ENCODE assay signal across 18 cellular contexts in the genomic region with DNA sequence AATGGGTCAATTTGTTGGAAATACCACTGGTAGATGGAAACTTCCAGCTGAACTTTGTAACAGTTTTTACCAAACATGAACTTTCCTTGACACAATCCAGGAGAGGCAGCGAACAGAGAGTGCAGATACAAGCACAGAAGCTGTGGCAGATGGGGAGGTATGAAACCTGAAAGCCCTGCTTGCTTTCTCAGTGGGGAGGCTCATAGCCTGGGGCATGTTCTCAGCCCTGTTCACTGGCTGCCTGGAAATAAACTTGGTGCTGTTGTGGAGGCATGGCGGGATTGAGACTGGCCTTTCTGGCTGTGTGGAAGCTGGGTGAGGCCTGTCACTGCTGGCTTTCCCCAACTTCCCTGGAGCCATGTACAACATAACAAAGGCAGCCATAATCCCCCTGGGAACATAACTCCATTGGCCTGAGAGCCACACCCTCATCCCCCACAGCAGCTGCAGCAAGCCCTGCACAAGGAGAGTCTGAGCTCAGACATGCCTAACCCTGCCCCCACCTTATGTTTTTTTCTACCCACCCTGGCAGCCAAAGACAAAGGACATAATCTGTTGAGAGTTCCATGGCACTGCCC.
DNase-seq lines count a peak whose midpoint lies in the region; FAIRE-seq and TF ChIP-seq lines count a peak whose summit lies in the region.
"Had no signal": no experiment of that assay in that cellular context is flagged by ENCODE, and none has a peak within 500 bp of the region (broad histone marks: within the 10 kb centered on the region; RNA-seq: fewer than 3 reads in every experiment).

No MANE protein-coding gene starts in this region.

- peaks cover 2% of the 10 kb centered on the region for H3K36me3 Mint-ChIP-seq in neural progenitor cell
- H3K36me3 Mint-ChIP-seq: CD8-positive, alpha-beta memory T cell; IgD-negative memory B cell had no signal

- H3K27ac ChIP-seq in SK-N-MC (no peak overlapping the region), neural progenitor cell (no peak overlapping the region)
- H3K27ac ChIP-seq: 22Rv1, BLaER1 had no signal

- H3K27me3 ChIP-seq in neural progenitor cell: no peaks in the 10 kb centered on the region
- H3K27me3 ChIP-seq: BLaER1 had no signal

- no peaks in the 10 kb centered on the region for H3K79me2 ChIP-seq in neural progenitor cell (ENCODE audit: low read depth)

- peaks cover 26% of the 10 kb centered on the region for H3K9me3 Mint-ChIP-seq in neural progenitor cell

- H3K9ac ChIP-seq in SK-N-MC (ENCODE audit: insufficient read length): no peak overlapping the region
- H3K9ac ChIP-seq in neural progenitor cell: no peak overlapping the region
- H3K9ac ChIP-seq: BLaER1 had no signal

- no peak for FAIRE-seq in GM12891 (lab: Jason Lieb, UNC)

- no peak overlapping the region for H3K27ac Mint-ChIP-seq in neural progenitor cell
- H3K27ac Mint-ChIP-seq: CD8-positive, alpha-beta memory T cell; IgD-negative memory B cell had no signal

- no peak overlapping the region for H3K4me2 ChIP-seq in neural progenitor cell
- H3K4me2 ChIP-seq: BLaER1 had no signal

- no peak for TF ChIP-seq POLR2A in GM12891 (IDR thresholded peaks at IDR 0.05; ENCODE audit: low read depth, low read length)

- no peaks in the 10 kb centered on the region for H4K20me1 ChIP-seq in neural progenitor cell (ENCODE audit: low read depth)
- H4K20me1 ChIP-seq: BLaER1 had no signal

- H3K9me3 ChIP-seq in SK-N-MC (ENCODE audit: low read depth, low read length) (no peaks in the 10 kb centered on the region), neural progenitor cell (ENCODE audit: low read depth) (no peaks in the 10 kb centered on the region)
- H3K9me3 ChIP-seq: BLaER1 had no signal

- H3K4me3 ChIP-seq in SK-N-MC (no peak overlapping the region), neural progenitor cell (no peak overlapping the region)
- H3K4me3 ChIP-seq: BLaER1 had no signal

- H3K4me1 Mint-ChIP-seq in neural progenitor cell: peaks cover 17% of the 10 kb centered on the region
- H3K4me1 Mint-ChIP-seq: CD8-positive, alpha-beta memory T cell; IgD-negative memory B cell had no signal

- H2AFZ ChIP-seq in neural progenitor cell (replicated peaks): no peak overlapping the region

- DNase-seq in NCI-H1105 (lab: John Stamatoyannopoulos, UW) (peak; percentile 1), NCI-H1105 treated with DMSO at 0.1 percent for 48 hours (lab: John Stamatoyannopoulos, UW) (no peak), NCI-H2081 (lab: John Stamatoyannopoulos, UW) (peak; percentile 25 to 49), SK-N-MC (ENCODE audit: low read depth, low spot score) (peak; percentile 26), neural progenitor cell (ENCODE audit: low spot score) (peak; percentile 8), KG1 (lab: John Stamatoyannopoulos, UW) (no peak), GM12891 (ENCODE audit: insufficient read length, low spot score) (no peak), NCI-H1092 (lab: John Stamatoyannopoulos, UW) (no peak)
- DNase-seq: CD8-positive, alpha-beta memory T cell; EL; H7; NCI-H187 treated with DMSO at 0.1 percent for 48 hours; NCI-H2227 treated with DMSO at 0.1 percent for 48 hours; NCI-H524 treated with DMSO at 0.1 percent for 48 hours; SHP77 had no signal

- no peaks in the 10 kb centered on the region for H3K27me3 Mint-ChIP-seq in neural progenitor cell (ENCODE audit: insufficient read depth, low read depth)
- H3K27me3 Mint-ChIP-seq: CD8-positive, alpha-beta memory T cell; IgD-negative memory B cell had no signal

- H3F3A ChIP-seq in neural progenitor cell (ENCODE audit: low read depth): no peaks in the 10 kb centered on the region

- no peaks in the 10 kb centered on the region for H3K4me1 ChIP-seq in neural progenitor cell
- H3K4me1 ChIP-seq: BLaER1 had no signal

- H3K36me3 ChIP-seq in SK-N-MC (ENCODE audit: insufficient read depth, low read length) (no peaks in the 10 kb centered on the region), neural progenitor cell (no peaks in the 10 kb centered on the region)
- H3K36me3 ChIP-seq: BLaER1 had no signal

- TF ChIP-seq CTCF in neural progenitor cell (IDR thresholded peaks at IDR 0.05): no peak

- no peak overlapping the region for H3K4me3 Mint-ChIP-seq in neural progenitor cell
- H3K4me3 Mint-ChIP-seq: IgD-negative memory B cell had no signal

TF ChIP-seq in GM12891, 5 proteins besides CTCF, POLR2A, EP300 and RAD21:
- TF ChIP-seq POLR2AphosphoS5 (IDR thresholded peaks at IDR 0.05; ENCODE audit: low read depth, low read length) (no peak), TAF1 (IDR thresholded peaks at IDR 0.05; ENCODE audit: low read depth, low read length) (no peak), SPI1 (IDR thresholded peaks at IDR 0.05; ENCODE audit: low read depth, low read length) (no peak), PAX5 (IDR thresholded peaks at IDR 0.05; ENCODE audit: insufficient read depth, low read length, severe bottlenecking) (no peak), POU2F2 (IDR thresholded peaks at IDR 0.05; ENCODE audit: low read depth, low read length) (no peak)

Comparison
In these comparisons a context has a peak if more than half of its experiments do, and no peak if none do; other contexts are left out.
1. DNase-seq: peak in NCI-H1105 (single experiment), NCI-H2081 (2 of 2), SK-N-MC (single experiment) and neural progenitor cell (single experiment); none in NCI-H1105 treated with DMSO at 0.1 percent for 48 hours (single experiment), KG1 (single experiment), GM12891 (single experiment) and NCI-H1092 (single experiment).